Comparison of ENCODE assay signal across 12 cellular contexts in the genomic region with DNA sequence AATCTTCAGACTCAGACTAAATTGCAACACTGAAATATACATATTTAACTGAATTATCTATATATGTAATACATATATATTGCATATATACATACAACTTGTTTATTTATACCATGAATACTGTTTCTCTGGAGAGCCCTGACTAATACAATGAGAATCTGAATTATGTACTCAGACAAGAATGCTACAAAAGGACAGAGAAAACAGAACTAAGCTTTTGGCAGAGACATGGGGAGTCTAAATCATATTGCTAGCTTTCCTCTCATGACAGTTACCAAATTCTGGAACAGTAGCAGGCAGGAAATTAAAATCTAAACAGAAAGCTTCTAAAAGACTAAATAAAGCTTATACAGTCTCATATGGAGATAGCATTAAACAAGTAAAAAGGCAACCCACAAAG.
DNase-seq lines count a peak whose midpoint lies in the region; ATAC-seq lines count a peak whose summit lies in the region.
"Had no signal": no experiment of that assay in that cellular context is flagged by ENCODE, and none has a peak within 500 bp of the region (broad histone marks: within the 10 kb centered on the region; RNA-seq: fewer than 3 reads in every experiment).

No MANE protein-coding gene starts in this region.

- no peaks in the 10 kb centered on the region for H3K36me3 ChIP-seq in aorta (ENCODE audit: control insufficient read depth in 1 of 2, insufficient read depth in 2 of 2, low read length in 1 of 2)
- H3K36me3 ChIP-seq: gastrocnemius medialis had no signal

- intact Hi-C loops in aorta (cut with DNase I), result no loop called here

- no peak overlapping the region for H3K4me3 ChIP-seq in aorta (ENCODE audit: low read length in 2 of 2)
- H3K4me3 ChIP-seq: gastrocnemius medialis had no signal

- no peaks in the 10 kb centered on the region for H3K9me3 ChIP-seq in aorta (ENCODE audit: control insufficient read depth, low read length)
- H3K9me3 ChIP-seq: gastrocnemius medialis had no signal

- H3K27ac ChIP-seq in aorta (ENCODE audit: low read depth in 1 of 2, low read length in 2 of 2), result peak overlapping the region in 1 of 2 donors; percentile 64
- H3K27ac ChIP-seq: gastrocnemius medialis had no signal

- H3K4me1 ChIP-seq in aorta (ENCODE audit: control insufficient read depth in 1 of 2, insufficient read depth in 2 of 2, low read length in 2 of 2), result no peaks in the 10 kb centered on the region
- H3K4me1 ChIP-seq: gastrocnemius medialis had no signal

- peak; percentile 3 for DNase-seq in HPDE6-E6E7 (ENCODE audit: extremely low spot score)
- DNase-seq in astrocyte of the hippocampus (ENCODE audit: low read depth, low spot score), result peak; percentile 47
- peak; percentile 93 for DNase-seq in iris pigment epithelial cell (ENCODE audit: low read depth)
- no peak for DNase-seq in aorta
- no peak for DNase-seq in medulla oblongata (ENCODE audit: extremely low spot score)
- no peak for DNase-seq in GM19240 (ENCODE audit: insufficient read length, low spot score)
- no peak for DNase-seq in anterior cingulate cortex (lab: John Stamatoyannopoulos, UW)
- DNase-seq: activated CD4-positive, alpha-beta memory T cell treated with anti-CD3 and anti-CD28 coated beads, Interleukin-2, amount 10 ng/mL, durations not matched to agents 7 days and 5 days; activated effector memory CD4-positive, alpha-beta T cell treated with Interleukin-2 at 50 U/mL for 16 hours; cerebellar nuclear complex; gastrocnemius medialis; T-helper 2 cell had no signal

- peak; percentile 50 for ATAC-seq in aorta (ENCODE audit: low FRiP score)
- ATAC-seq: gastrocnemius medialis had no signal

- no peaks in the 10 kb centered on the region for H3K27me3 ChIP-seq in aorta (ENCODE audit: control insufficient read depth in 1 of 2, insufficient read depth in 2 of 2, low read length in 1 of 2)
- H3K27me3 ChIP-seq: gastrocnemius medialis had no signal

Comparison
In these comparisons a context has a peak if more than half of its experiments do, and no peak if none do; other contexts are left out.
1. DNase-seq: peak in HPDE6-E6E7 (single experiment), astrocyte of the hippocampus (single experiment) and iris pigment epithelial cell (single experiment); none in aorta (0 of 2), medulla oblongata (single experiment), GM19240 (single experiment) and anterior cingulate cortex (0 of 58).